ENCODE assay signal across 18 cellular contexts in the genomic region with DNA sequence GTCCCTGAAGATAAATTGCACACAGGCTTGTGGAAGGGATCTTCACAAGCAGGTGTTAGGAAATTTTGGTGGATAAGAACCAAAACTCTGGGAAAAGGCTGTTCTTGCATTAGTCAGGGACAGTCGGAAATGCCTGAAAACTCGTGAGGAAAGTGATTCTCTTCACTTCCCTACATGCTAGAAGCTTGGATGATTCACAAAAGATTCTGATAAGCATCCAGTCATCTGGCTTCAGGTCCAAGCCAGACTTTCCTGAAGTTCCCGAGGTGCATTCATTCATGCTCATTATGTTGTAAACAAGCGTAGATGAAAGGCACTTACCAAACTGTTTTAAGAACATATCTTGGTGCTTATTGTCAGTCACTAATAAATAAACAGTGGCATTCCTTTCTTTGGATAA.
A peak's percentile ranks its signal among the peaks of the same experiment; 100 is the strongest.
DNase-seq lines count a peak whose midpoint lies in the region; ATAC-seq and TF ChIP-seq lines count a peak whose summit lies in the region.
"Had no signal": no experiment of that assay in that cellular context is flagged by ENCODE, and none has a peak within 500 bp of the region (broad histone marks: within the 10 kb centered on the region; RNA-seq: fewer than 3 reads in every experiment).

No MANE protein-coding gene starts in this region.

- H3K36me3 Mint-ChIP-seq in chondrocyte (ENCODE audit: low read depth) = no peaks in the 10 kb centered on the region
- no peaks in the 10 kb centered on the region for H3K36me3 Mint-ChIP-seq in CD4-positive, alpha-beta T cell (ENCODE audit: low read depth)

- no peak overlapping the region for H3K9ac ChIP-seq in SK-N-SH

- H3K4me1 Mint-ChIP-seq in chondrocyte (ENCODE audit: low read depth) = no peaks in the 10 kb centered on the region
- no peaks in the 10 kb centered on the region for H3K4me1 Mint-ChIP-seq in CD4-positive, alpha-beta T cell (ENCODE audit: low read depth)

- no peak overlapping the region for H3K27ac Mint-ChIP-seq in chondrocyte (ENCODE audit: unreplicated experiment)
- H3K27ac Mint-ChIP-seq in CD4-positive, alpha-beta T cell = no peak overlapping the region

- no peak for DNase-seq in SK-N-SH
- DNase-seq in RWPE2 (ENCODE audit: low spot score) = no peak
- DNase-seq in fibroblast of peridontal ligament (ENCODE audit: extremely low read depth) = peak; percentile 49
- no peak for DNase-seq in retina
- DNase-seq in chondrocyte (ENCODE audit: low spot score) = no peak
- no peak for DNase-seq in CD4-positive, alpha-beta T cell
- DNase-seq: Caco-2; DND-41; Karpas-422; MV-4-11; NCI-H1436; NCI-H2081; NCI-H526 treated with DMSO at 0.1 percent for 48 hours; NK-92 treated with Interleukin-12 subunit alpha and Interleukin-12 subunit beta, amount 100 ng/mL, for 24 hours had no signal

- peak overlapping the region in 1 of 2 experiments; percentile 35; a peak in 1 of 4 replicates for H3K27ac ChIP-seq in SK-N-SH (ENCODE audit: low read depth in 2 of 2, low read length in 1 of 2)
- H3K27ac ChIP-seq in RWPE2 (ENCODE audit: poor library complexity, severe bottlenecking) = no peak overlapping the region
- no peak overlapping the region for H3K27ac ChIP-seq in CD4-positive, alpha-beta T cell (ENCODE audit: low read depth, low read length)
- H3K27ac ChIP-seq: 22Rv1, C4-2B had no signal

- H3K27me3 Mint-ChIP-seq in chondrocyte (ENCODE audit: low read depth) = no peaks in the 10 kb centered on the region
- H3K27me3 Mint-ChIP-seq in CD4-positive, alpha-beta T cell = no peaks in the 10 kb centered on the region

- H3K36me3 ChIP-seq in SK-N-SH (replicated peaks in 1 of 2; ENCODE audit: control insufficient read depth in 1 of 2, insufficient read depth in 2 of 2, low read length in 1 of 2) (no peaks in the 10 kb centered on the region), RWPE2 (ENCODE audit: low read depth) (no peaks in the 10 kb centered on the region)

- no peak overlapping the region for H2AFZ ChIP-seq in SK-N-SH (ENCODE audit: low read depth)

- no peak for TF ChIP-seq EP300 in SK-N-SH (IDR thresholded peaks at IDR 0.05; ENCODE audit: borderline replicate concordance in 1 of 2, low read depth in 1 of 2, low read length in 1 of 2)

- H3K4me3 ChIP-seq in SK-N-SH (ENCODE audit: low read depth in 2 of 2, low read length in 1 of 2) (no peak overlapping the region), RWPE2 (ENCODE audit: severe bottlenecking) (no peak overlapping the region)

- H3K4me3 Mint-ChIP-seq in chondrocyte (ENCODE audit: unreplicated experiment) = no peak overlapping the region
- H3K4me3 Mint-ChIP-seq in CD4-positive, alpha-beta T cell = no peak overlapping the region

- no peaks in the 10 kb centered on the region for H3F3A ChIP-seq in SK-N-SH (replicated peaks; ENCODE audit: insufficient read depth)

- no peak overlapping the region for H3K4me2 ChIP-seq in SK-N-SH

- no peak for ATAC-seq in SK-N-SH treated with all-trans-retinoic acid at 6 μM for 48 hours
- peak; percentile 58; the same call in 1 of the 3 replicates for ATAC-seq in RWPE2 (ENCODE audit: low read depth)
- no peak for ATAC-seq in CD4-positive, alpha-beta T cell (ENCODE audit: poor library complexity)
- no peak for ATAC-seq in HG03354 (IDR thresholded peaks at IDR 0.05; ENCODE audit: poor library complexity, severe bottlenecking, unreplicated experiment)

- intact Hi-C loops in CD4-positive, alpha-beta T cell (cut with DNase I, micrococcal nuclease) = no loop called here

- TF ChIP-seq CTCF in SK-N-SH (IDR thresholded peaks at IDR 0.05) (no peak), RWPE2 (IDR thresholded peaks at IDR 0.05; ENCODE audit: poor library complexity, severe bottlenecking) (no peak), chondrocyte (IDR thresholded peaks at IDR 0.05) (no peak)
- no peak for TF ChIP-seq CTCF in CD4-positive, alpha-beta T cell (IDR thresholded peaks at IDR 0.05)

- WGBS in SK-N-SH (ENCODE audit: low lambda C conversion rate) = 30% methylated on average over 4 of the region's 4 CpGs

- no peaks in the 10 kb centered on the region for H4K20me1 ChIP-seq in SK-N-SH (ENCODE audit: insufficient read depth)

- H3K27me3 ChIP-seq in SK-N-SH (ENCODE audit: insufficient read depth) (no peaks in the 10 kb centered on the region), RWPE2 (ENCODE audit: insufficient read depth, poor library complexity, severe bottlenecking) (no peaks in the 10 kb centered on the region)
- H3K27me3 ChIP-seq in CD4-positive, alpha-beta T cell (ENCODE audit: control insufficient read depth, insufficient read depth, low read length) = no peaks in the 10 kb centered on the region

- TF ChIP-seq RAD21 in SK-N-SH (IDR thresholded peaks at IDR 0.05; ENCODE audit: low read length) = no peak

- POLR2A ChIA-PET in SK-N-SH (lab: Yijun Ruan, JAX) = no interaction called here
- POLR2A ChIA-PET in CD4-positive, alpha-beta T cell (lab: Charles Lee) = no interaction called here

- no peaks in the 10 kb centered on the region for H3K79me2 ChIP-seq in SK-N-SH (ENCODE audit: insufficient read depth)

- H3K4me1 ChIP-seq in SK-N-SH (ENCODE audit: control insufficient read depth in 1 of 2, insufficient read depth in 2 of 2, low read depth in 1 of 2, low read length in 1 of 2) (no peaks in the 10 kb centered on the region), RWPE2 (ENCODE audit: insufficient read depth, poor library complexity, severe bottlenecking) (no peaks in the 10 kb centered on the region)
- H3K4me1 ChIP-seq: Caco-2 had no signal

- peaks cover 21% of the 10 kb centered on the region for H3K9me3 Mint-ChIP-seq in chondrocyte (ENCODE audit: low read depth)
- H3K9me3 Mint-ChIP-seq in CD4-positive, alpha-beta T cell = peaks cover 5% of the 10 kb centered on the region

- no peaks in the 10 kb centered on the region for H3K9me2 ChIP-seq in SK-N-SH

- H3K9me3 ChIP-seq in SK-N-SH (no peaks in the 10 kb centered on the region), RWPE2 (ENCODE audit: severe bottlenecking) (peaks cover 3% of the 10 kb centered on the region)
- H3K9me3 ChIP-seq in CD4-positive, alpha-beta T cell (ENCODE audit: control insufficient read depth, low read length) = no peaks in the 10 kb centered on the region
- H3K9me3 ChIP-seq: Caco-2 had no signal

- CTCF ChIA-PET in SK-N-SH (lab: Yijun Ruan, JAX) = no interaction called here
- CTCF ChIA-PET in CD4-positive, alpha-beta T cell (lab: Charles Lee) = no interaction called here

TF ChIP-seq in SK-N-SH, 30 proteins besides CTCF, POLR2A, EP300 and RAD21:
- TF ChIP-seq NFIC (IDR thresholded peaks at IDR 0.05; ENCODE audit: borderline replicate concordance) = peak; percentile 5; the same call in 1 of the 2 replicates
- peak; percentile 37; the same call in 1 of the 2 replicates for TF ChIP-seq TCF12 (IDR thresholded peaks at IDR 0.05)
- peak; percentile 28; the same call in 1 of the 2 replicates for TF ChIP-seq FOSL2 (IDR thresholded peaks at IDR 0.05; ENCODE audit: borderline replicate concordance, low read depth)
- TF ChIP-seq, protein P1, sequence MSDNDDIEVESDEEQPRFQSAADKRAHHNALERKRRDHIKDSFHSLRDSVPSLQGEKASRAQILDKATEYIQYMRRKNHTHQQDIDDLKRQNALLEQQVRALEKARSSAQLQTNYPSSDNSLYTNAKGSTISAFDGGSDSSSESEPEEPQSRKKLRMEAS (IDR thresholded peaks at IDR 0.05; ENCODE audit: low read depth) = no peak

TF ChIP-seq in SK-N-SH treated with all-trans-retinoic acid at 6 μM for 48 hours, 23 proteins besides CTCF, POLR2A, EP300 and RAD21:
- no peak for TF ChIP-seq ZNF8 (CRISPR knock-in tag; IDR thresholded peaks at IDR 0.05)
- TF ChIP-seq TCF4 (CRISPR knock-in tag; IDR thresholded peaks at IDR 0.05; ENCODE audit: borderline replicate concordance) = no peak
- no peak for TF ChIP-seq ZFP3 (CRISPR knock-in tag; IDR thresholded peaks at IDR 0.05)
- no peak for TF ChIP-seq OSR1 (CRISPR knock-in tag; IDR thresholded peaks at IDR 0.05)
- no peak for TF ChIP-seq GLIS3 (CRISPR knock-in tag; IDR thresholded peaks at IDR 0.05)
- no peak for TF ChIP-seq ZFP30 (CRISPR knock-in tag; IDR thresholded peaks at IDR 0.05)
- no peak for TF ChIP-seq ZC3H10 (CRISPR knock-in tag; IDR thresholded peaks at IDR 0.05)
- no peak for TF ChIP-seq ESRRG (CRISPR knock-in tag; IDR thresholded peaks at IDR 0.05)
- no peak for TF ChIP-seq PPARA (CRISPR knock-in tag; IDR thresholded peaks at IDR 0.05; ENCODE audit: borderline replicate concordance)
TF ChIP-seq in SK-N-SH treated with all-trans-retinoic acid at 6 μM for 48 hours: peak in this region for 0.
